13 cellular contexts compared by ENCODE assay signal in the genomic region with DNA sequence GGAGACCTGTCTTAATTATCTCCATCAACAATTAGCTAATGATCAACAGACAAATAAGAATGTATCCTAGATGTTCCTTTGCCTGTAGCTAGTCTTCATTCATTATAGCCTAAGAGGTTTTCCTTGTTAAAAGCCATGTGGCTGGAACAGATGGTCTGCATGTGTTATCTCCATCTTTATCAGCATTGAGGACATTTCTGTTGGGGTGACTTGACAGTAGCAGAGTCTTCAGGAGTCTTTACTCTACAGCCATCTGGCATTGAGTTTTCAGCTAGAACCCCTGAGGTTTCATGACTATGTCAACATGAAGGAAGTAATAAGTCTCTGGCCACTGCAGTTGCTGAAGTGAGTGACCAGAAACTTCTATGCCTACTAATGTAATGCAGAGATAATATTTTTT.
DNase-seq lines count a peak whose midpoint lies in the region; ATAC-seq lines count a peak whose summit lies in the region.
"Had no signal": no experiment of that assay in that cellular context is flagged by ENCODE, and none has a peak within 500 bp of the region (broad histone marks: within the 10 kb centered on the region; RNA-seq: fewer than 3 reads in every experiment).

No MANE protein-coding gene starts in this region.

- ATAC-seq in GM19395 (IDR thresholded peaks at IDR 0.05; ENCODE audit: unreplicated experiment) (no peak), HG03196 (IDR thresholded peaks at IDR 0.05; ENCODE audit: unreplicated experiment) (no peak)
- ATAC-seq: CD8-positive, alpha-beta T cell had no signal

- peak; percentile 19 to 50 for DNase-seq in NCI-H524 (lab: John Stamatoyannopoulos, UW)
- no peak for DNase-seq in NCI-H524 treated with DMSO at 0.1 percent for 48 hours (lab: John Stamatoyannopoulos, UW)
- DNase-seq in NCI-H2171 (lab: John Stamatoyannopoulos, UW) = peak; percentile 57
- peak; percentile 62 for DNase-seq in SK-N-DZ (ENCODE audit: low spot score)
- DNase-seq in NCI-H1048 (lab: John Stamatoyannopoulos, UW) = no peak
- DNase-seq in EL = no peak
- DNase-seq: Caco-2; CD8-positive, alpha-beta T cell; GDM1; GM23248; H7 had no signal

Comparison
In these comparisons a context has a peak if more than half of its experiments do, and no peak if none do; other contexts are left out.
1. DNase-seq: peak in NCI-H524 (2 of 2), NCI-H2171 (single experiment) and SK-N-DZ (single experiment); none in NCI-H524 treated with DMSO at 0.1 percent for 48 hours (single experiment), NCI-H1048 (single experiment) and EL (single experiment).